21 cellular contexts compared by ENCODE assay signal in the genomic region with DNA sequence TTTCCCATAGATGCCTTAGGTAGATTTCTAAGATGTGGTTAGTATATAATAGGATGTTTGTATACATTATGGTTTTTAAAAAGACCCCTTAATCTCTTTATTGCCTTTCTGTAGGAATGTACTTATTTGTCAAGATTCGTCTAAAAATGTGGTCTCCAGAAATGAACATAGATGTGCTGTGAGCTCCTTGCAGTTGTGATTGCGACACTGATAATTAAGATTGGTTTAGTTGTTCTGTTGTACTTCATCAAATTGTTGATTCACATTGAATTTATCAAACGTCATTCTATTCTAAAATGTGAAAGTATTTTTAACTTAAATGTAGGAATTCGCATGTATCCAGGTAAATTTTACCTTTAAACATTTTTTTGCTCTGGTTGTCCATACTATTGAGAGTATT. TPM values are rescaled to one million over a fixed set of nuclear protein-coding genes. Genes with fewer than 3 reads are reported as not detected.
"Had no signal": no experiment of that assay in that cellular context is flagged by ENCODE, and none has a peak within 500 bp of the region (broad histone marks: within the 10 kb centered on the region; RNA-seq: fewer than 3 reads in every experiment).

No MANE protein-coding gene starts in this region.

- H3K27ac ChIP-seq: adrenal gland, ascending aorta, brain microvascular endothelial cell, left ventricle myocardium inferior, tibial artery had no signal

- H3K4me1 ChIP-seq: ascending aorta, tibial artery had no signal

- H3K4me3 ChIP-seq: adrenal gland, ascending aorta, left ventricle myocardium inferior, tibial artery had no signal

- H3K9me3 ChIP-seq: adrenal gland, ascending aorta, tibial artery had no signal

- ATAC-seq: esophagus mucosa; naive thymus-derived CD8-positive, alpha-beta T cell; stimulated activated naive CD8-positive, alpha-beta T cell treated with anti-CD3 and anti-CD28 coated beads, Interleukin-15, Interleukin-2, amounts not matched to agents 100 U/mL and 50 U/mL, for 24 hours; T-helper 17 cell had no signal

- FAIRE-seq: endothelial cell of umbilical vein had no signal

- H3K9me3 Mint-ChIP-seq: activated naive CD4-positive, alpha-beta T cell treated with anti-CD3 and anti-CD28 coated beads, Interleukin-2, amount 10 ng/mL, durations not matched to agents 7 days and 5 days; naive thymus-derived CD8-positive, alpha-beta T cell had no signal

- DNase-seq: activated CD4-positive, alpha-beta T cell treated with anti-CD3 and anti-CD28 coated beads for 4 hours; activated CD4-positive, alpha-beta T cell treated with anti-CD3 and anti-CD28 coated beads, Interleukin-2, amount 50 U/mL, for 48 hours; activated CD4-positive, CD25-positive, alpha-beta regulatory T cell; activated naive CD4-positive, alpha-beta T cell treated with anti-CD3 and anti-CD28 coated beads, Interleukin-2, amount 10 ng/mL, durations not matched to agents 7 days and 5 days; adrenal gland; brain microvascular endothelial cell; caudate nucleus; effector memory CD4-positive, alpha-beta T cell; foreskin melanocyte; hippocampal formation; left ventricle myocardium inferior; naive thymus-derived CD8-positive, alpha-beta T cell; retina; stimulated activated CD4-positive, alpha-beta T cell treated with anti-CD3 and anti-CD28 coated beads, Interleukin-4, amount 100 ng/mL, for 1 hour; stimulated activated naive CD8-positive, alpha-beta T cell treated with anti-CD3 and anti-CD28 coated beads, Interleukin-15, Interleukin-2, amounts not matched to agents 100 U/mL and 50 U/mL, for 24 hours; T-helper 17 cell; tibial artery had no signal

- H3K36me3 ChIP-seq: adrenal gland, ascending aorta, brain microvascular endothelial cell had no signal

- H3K4me3 Mint-ChIP-seq: activated naive CD4-positive, alpha-beta T cell treated with anti-CD3 and anti-CD28 coated beads, Interleukin-2, amount 10 ng/mL, durations not matched to agents 7 days and 5 days; T-helper 17 cell had no signal

- H3K27me3 Mint-ChIP-seq: activated naive CD4-positive, alpha-beta T cell treated with anti-CD3 and anti-CD28 coated beads, Interleukin-2, amount 10 ng/mL, durations not matched to agents 7 days and 5 days; naive thymus-derived CD8-positive, alpha-beta T cell; progenitor cell of endocrine pancreas; T-helper 17 cell had no signal

- H3K27ac Mint-ChIP-seq: activated naive CD4-positive, alpha-beta T cell treated with anti-CD3 and anti-CD28 coated beads, Interleukin-2, amount 10 ng/mL, durations not matched to agents 7 days and 5 days; progenitor cell of endocrine pancreas; T-helper 17 cell had no signal

- H3K27me3 ChIP-seq: adrenal gland, ascending aorta, brain microvascular endothelial cell, tibial artery had no signal

RNA-seq across cellular contexts. Expression of a gene that starts 55.9 kb away (rescaled TPM):
- total RNA-seq: ascending aorta had no signal
